Comparison of ENCODE assay signal across 8 cellular contexts in genomic region chr10:106795619-106796018, GRCh38.
A peak's percentile ranks its signal among the peaks of the same experiment; 100 is the strongest.
DNase-seq lines count a peak whose midpoint lies in the region; ATAC-seq and TF ChIP-seq lines count a peak whose summit lies in the region.

No MANE protein-coding gene starts in this region.

- H3K36me3 Mint-ChIP-seq in stimulated activated effector memory CD8-positive, alpha-beta T cell treated with anti-CD3 and anti-CD28 coated beads, Interleukin-12 subunit alpha, Interleukin-12 subunit beta, amount 100 ng/mL, for 72 hours: no peaks in the 10 kb centered on the region
- no peaks in the 10 kb centered on the region for H3K36me3 Mint-ChIP-seq in activated CD4-positive, alpha-beta T cell treated with anti-CD3 and anti-CD28 coated beads, Interleukin-2, amount 10 ng/mL, durations not matched to agents 7 days and 5 days (ENCODE audit: low read depth)

- peaks cover 3% of the 10 kb centered on the region for H3K9me3 Mint-ChIP-seq in stimulated activated effector memory CD8-positive, alpha-beta T cell treated with anti-CD3 and anti-CD28 coated beads, Interleukin-12 subunit alpha, Interleukin-12 subunit beta, amount 100 ng/mL, for 72 hours
- peaks cover 5% of the 10 kb centered on the region for H3K9me3 Mint-ChIP-seq in activated CD4-positive, alpha-beta T cell treated with anti-CD3 and anti-CD28 coated beads, Interleukin-2, amount 10 ng/mL, durations not matched to agents 7 days and 5 days

- peak; percentile 12 for TF ChIP-seq CTCF in GM20000 (IDR thresholded peaks at IDR 0.05; ENCODE audit: extremely low read depth, missing control alignments)

- peak; percentile 72 for ATAC-seq in HG03469 (IDR thresholded peaks at IDR 0.05; ENCODE audit: unreplicated experiment)
- no peak for ATAC-seq in stimulated activated effector memory CD8-positive, alpha-beta T cell treated with anti-CD3 and anti-CD28 coated beads, Interleukin-12 subunit alpha, Interleukin-12 subunit beta, amount 100 ng/mL, for 72 hours

- no peaks in the 10 kb centered on the region for H3K27me3 Mint-ChIP-seq in activated CD4-positive, alpha-beta T cell treated with anti-CD3 and anti-CD28 coated beads, Interleukin-2, amount 10 ng/mL, durations not matched to agents 7 days and 5 days

- H3K4me1 Mint-ChIP-seq in stimulated activated effector memory CD8-positive, alpha-beta T cell treated with anti-CD3 and anti-CD28 coated beads, Interleukin-12 subunit alpha, Interleukin-12 subunit beta, amount 100 ng/mL, for 72 hours: no peaks in the 10 kb centered on the region
- no peaks in the 10 kb centered on the region for H3K4me1 Mint-ChIP-seq in activated CD4-positive, alpha-beta T cell treated with anti-CD3 and anti-CD28 coated beads, Interleukin-2, amount 10 ng/mL, durations not matched to agents 7 days and 5 days

- peak; percentile 30 for DNase-seq in ELR (ENCODE audit: low read depth)
- peak; percentile 21 for DNase-seq in GM20000 (ENCODE audit: low spot score)
- DNase-seq in UCSD-AML1 (lab: John Stamatoyannopoulos, UW; ENCODE audit: unreplicated experiment): peak; percentile 63
- DNase-seq in medulla oblongata (ENCODE audit: extremely low spot score): peak; percentile 65
- no peak for DNase-seq in COLO668 (lab: John Stamatoyannopoulos, UW; ENCODE audit: unreplicated experiment)
- no peak for DNase-seq in stimulated activated effector memory CD8-positive, alpha-beta T cell treated with anti-CD3 and anti-CD28 coated beads, Interleukin-12 subunit alpha, Interleukin-12 subunit beta, amount 100 ng/mL, for 72 hours (ENCODE audit: low spot score in 2 of 2)
- DNase-seq in activated CD4-positive, alpha-beta T cell treated with anti-CD3 and anti-CD28 coated beads, Interleukin-2, amount 10 ng/mL, durations not matched to agents 7 days and 5 days: no peak

- POLR2A ChIA-PET in activated CD4-positive, alpha-beta T cell treated with anti-CD3 and anti-CD28 coated beads, Interleukin-2, amount 10 ng/mL, durations not matched to agents 7 days and 5 days (lab: Charles Lee): no interaction called here

- H3K27ac Mint-ChIP-seq in stimulated activated effector memory CD8-positive, alpha-beta T cell treated with anti-CD3 and anti-CD28 coated beads, Interleukin-12 subunit alpha, Interleukin-12 subunit beta, amount 100 ng/mL, for 72 hours: no peak overlapping the region
- H3K27ac Mint-ChIP-seq in activated CD4-positive, alpha-beta T cell treated with anti-CD3 and anti-CD28 coated beads, Interleukin-2, amount 10 ng/mL, durations not matched to agents 7 days and 5 days: no peak overlapping the region

- CTCF ChIA-PET in activated CD4-positive, alpha-beta T cell treated with anti-CD3 and anti-CD28 coated beads, Interleukin-2, amount 10 ng/mL, durations not matched to agents 7 days and 5 days (lab: Charles Lee): no interaction called here

- no peak overlapping the region for H3K4me3 Mint-ChIP-seq in stimulated activated effector memory CD8-positive, alpha-beta T cell treated with anti-CD3 and anti-CD28 coated beads, Interleukin-12 subunit alpha, Interleukin-12 subunit beta, amount 100 ng/mL, for 72 hours
- no peak overlapping the region for H3K4me3 Mint-ChIP-seq in activated CD4-positive, alpha-beta T cell treated with anti-CD3 and anti-CD28 coated beads, Interleukin-2, amount 10 ng/mL, durations not matched to agents 7 days and 5 days

Comparison
In these comparisons a context has a peak if more than half of its experiments do, and no peak if none do; other contexts are left out.
1. DNase-seq: peak in ELR (single experiment), GM20000 (single experiment), UCSD-AML1 (single experiment) and medulla oblongata (single experiment); none in COLO668 (single experiment), stimulated activated effector memory CD8-positive, alpha-beta T cell treated with anti-CD3 and anti-CD28 coated beads, Interleukin-12 subunit alpha, Interleukin-12 subunit beta, amount 100 ng/mL, for 72 hours (0 of 2) and activated CD4-positive, alpha-beta T cell treated with anti-CD3 and anti-CD28 coated beads, Interleukin-2, amount 10 ng/mL, durations not matched to agents 7 days and 5 days (single experiment).